In the genomic region with DNA sequence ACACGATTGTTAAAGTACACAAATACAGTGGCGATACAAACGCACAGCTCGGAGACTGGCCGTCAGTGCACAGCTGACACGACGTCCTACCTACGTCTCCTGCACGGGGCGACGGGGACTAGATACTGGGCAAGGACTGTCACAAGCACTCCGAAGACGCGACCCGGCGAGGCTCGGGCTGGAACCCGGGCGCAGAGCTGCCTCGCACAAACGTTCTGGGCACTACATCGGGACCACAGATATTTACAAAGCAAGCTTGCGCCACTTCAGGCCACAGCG, we compare ENCODE assay signal across 12 cellular contexts. TPM values are rescaled to one million over a fixed set of nuclear protein-coding genes. Genes with fewer than 3 reads are reported as not detected.
DNase-seq lines count a peak whose midpoint lies in the region; ATAC-seq and TF ChIP-seq lines count a peak whose summit lies in the region.
"Had no signal": no experiment of that assay in that cellular context is flagged by ENCODE, and none has a peak within 500 bp of the region (broad histone marks: within the 10 kb centered on the region; RNA-seq: fewer than 3 reads in every experiment).

No MANE protein-coding gene starts in this region.

- DNase-seq in CD4-positive, alpha-beta T cell = peak in 1 of 10 experiments; percentile 6
- DNase-seq in SK-N-MC (ENCODE audit: low read depth, low spot score) (no peak), heart right ventricle (no peak), gastrocnemius medialis (peak in 1 of 2 donors; percentile 61), NCI-H446 treated with DMSO at 0.1 percent for 48 hours (lab: John Stamatoyannopoulos, UW) (no peak), GOT3 (lab: John Stamatoyannopoulos, UW) (no peak), endothelial cell (ENCODE audit: low spot score) (no peak)
- DNase-seq in activated CD4-positive, CD25-positive, alpha-beta regulatory T cell (lab: John Stamatoyannopoulos, UW) = no peak
- DNase-seq: DMS79 treated with DMSO at 0.1 percent for 48 hours, T-helper 9 cell had no signal

- peak overlapping the region; percentile 3 for H3K9ac ChIP-seq in SK-N-MC (ENCODE audit: insufficient read length)
- H3K9ac ChIP-seq: KMS-11 had no signal

- no peak for ATAC-seq in CD4-positive, alpha-beta T cell (ENCODE audit: poor library complexity)
- no peak for ATAC-seq in heart right ventricle
- ATAC-seq in gastrocnemius medialis = peak; percentile 8 to 16

- peak; percentile 10 to 53 for TF ChIP-seq POLR2A in gastrocnemius medialis (IDR thresholded peaks at IDR 0.05)

- H3K27ac Mint-ChIP-seq in CD4-positive, alpha-beta T cell = peak overlapping the region; percentile 95
- no peak overlapping the region for H3K27ac Mint-ChIP-seq in endothelial cell (ENCODE audit: unreplicated experiment)

- no peak overlapping the region for H3K4me3 Mint-ChIP-seq in CD4-positive, alpha-beta T cell
- no peak overlapping the region for H3K4me3 Mint-ChIP-seq in endothelial cell (ENCODE audit: unreplicated experiment)

- TF ChIP-seq CTCF in CD4-positive, alpha-beta T cell (IDR thresholded peaks at IDR 0.05) = no peak
- TF ChIP-seq CTCF in heart right ventricle (IDR thresholded peaks at IDR 0.05) (no peak), gastrocnemius medialis (IDR thresholded peaks at IDR 0.05 in 4 of 5, conservative IDR thresholded peaks at IDR 0.05 in 1 of 5) (no peak), endothelial cell (IDR thresholded peaks at IDR 0.05; ENCODE audit: unreplicated experiment) (no peak)

- POLR2A ChIA-PET in CD4-positive, alpha-beta T cell (lab: Charles Lee) = interaction anchor here (1.5 to 3.0 kb wide), 5 partner anchors 37 to 91 kb away, joined by 5 to 16 read pairs (median 8); partner anchors contain the start of genes CD7 and SECTM1

- H3K4me3 ChIP-seq in SK-N-MC = no peak overlapping the region
- no peak overlapping the region for H3K4me3 ChIP-seq in heart right ventricle
- H3K4me3 ChIP-seq in gastrocnemius medialis = peak overlapping the region in 2 of 4 donors; percentile 11 to 13

- WGBS in heart right ventricle, 2 donors = 71 to 79% methylated on average over 24 of the region's 24 CpGs

- H3K36me3 Mint-ChIP-seq in CD4-positive, alpha-beta T cell (ENCODE audit: low read depth) = peaks cover 68% of the 10 kb centered on the region
- peaks cover 37% of the 10 kb centered on the region for H3K36me3 Mint-ChIP-seq in endothelial cell (ENCODE audit: low read depth, unreplicated experiment)

- no peaks in the 10 kb centered on the region for H3K27me3 ChIP-seq in CD4-positive, alpha-beta T cell (ENCODE audit: control insufficient read depth, insufficient read depth, low read length)
- H3K27me3 ChIP-seq in heart right ventricle (no peaks in the 10 kb centered on the region), gastrocnemius medialis (no peaks in the 10 kb centered on the region)

- H3K36me3 ChIP-seq in SK-N-MC (ENCODE audit: insufficient read depth, low read length) = peaks cover 52% of the 10 kb centered on the region
- peaks cover 0 to 83% (median 32%) of the 10 kb centered on the region in 9 donors for H3K36me3 ChIP-seq in heart right ventricle
- peaks cover 0 to 38% of the 10 kb centered on the region in 2 donors for H3K36me3 ChIP-seq in gastrocnemius medialis

- CTCF ChIA-PET in CD4-positive, alpha-beta T cell (lab: Charles Lee) = interaction anchor here (1.4 kb wide), 1 partner anchor 79 kb away, joined by 6 read pairs; no protein-coding TSS in a partner anchor

- intact Hi-C loops in CD4-positive, alpha-beta T cell (cut with DNase I, micrococcal nuclease) = loop anchor here in 1 of 2 experiments (5.0 kb wide), 1 partner anchor 170 kb away; no protein-coding TSS in a partner anchor
- intact Hi-C loops in heart right ventricle (cut with DNase I) (loop anchor here in 4 of 10 donors (5.0 to 10.0 kb wide), 3 partner anchors 52 to 82 kb away; no protein-coding TSS in a partner anchor), gastrocnemius medialis (cut with DNase I; ENCODE audit: low total_unique reads) (loop anchor here (1.0 to 2.0 kb wide), 2 partner anchors 24 to 50 kb away; no protein-coding TSS in a partner anchor)

- H3K9me3 Mint-ChIP-seq in CD4-positive, alpha-beta T cell = no peaks in the 10 kb centered on the region
- H3K9me3 Mint-ChIP-seq in endothelial cell (ENCODE audit: unreplicated experiment) = no peaks in the 10 kb centered on the region
- H3K9me3 Mint-ChIP-seq: activated naive CD4-positive, alpha-beta T cell treated with anti-CD3 and anti-CD28 coated beads, Interleukin-2, amount 50 U/mL, for 72 hours had no signal

- in situ Hi-C loops in gastrocnemius medialis (cut with MboI; ENCODE audit: low sequenced_read_pairs in 4 of 4) = no loop called here

- H3K4me1 Mint-ChIP-seq in CD4-positive, alpha-beta T cell (ENCODE audit: low read depth) = peaks cover 52% of the 10 kb centered on the region
- H3K4me1 Mint-ChIP-seq in endothelial cell (ENCODE audit: unreplicated experiment) = peaks cover 24% of the 10 kb centered on the region

- H3K27ac ChIP-seq in CD4-positive, alpha-beta T cell (ENCODE audit: low read depth, low read length) = no peak overlapping the region
- peak overlapping the region; percentile 75 for H3K27ac ChIP-seq in SK-N-MC
- peak overlapping the region in 7 of 10 donors; percentile 17 to 84 (median 79) for H3K27ac ChIP-seq in heart right ventricle
- peak overlapping the region; percentile 90 to 98 (median 93) for H3K27ac ChIP-seq in gastrocnemius medialis
- H3K27ac ChIP-seq: KMS-11 had no signal

- H3K9me3 ChIP-seq in CD4-positive, alpha-beta T cell (ENCODE audit: control insufficient read depth, low read length) = no peaks in the 10 kb centered on the region
- H3K9me3 ChIP-seq in SK-N-MC (ENCODE audit: low read depth, low read length) (no peaks in the 10 kb centered on the region), heart right ventricle (no peaks in the 10 kb centered on the region), gastrocnemius medialis (no peaks in the 10 kb centered on the region)

- no peaks in the 10 kb centered on the region for H3K27me3 Mint-ChIP-seq in CD4-positive, alpha-beta T cell
- peaks cover 23% of the 10 kb centered on the region for H3K27me3 Mint-ChIP-seq in endothelial cell (ENCODE audit: unreplicated experiment)

- peaks cover 65 to 93% (median 81%) of the 10 kb centered on the region in 9 donors for H3K4me1 ChIP-seq in heart right ventricle
- H3K4me1 ChIP-seq in gastrocnemius medialis = peaks cover 80 to 84% of the 10 kb centered on the region in 2 donors

RNA-seq across cellular contexts. Expression of gene SLC16A3, which starts 13.8 kb away (rescaled TPM):
- total RNA-seq in CD4-positive, alpha-beta T cell = 10 to 100 TPM; 93.4 to 99.0 TPM
- total RNA-seq in heart right ventricle (10 to 100 TPM in 5 of 10 donors, 1 to 10 TPM in 5; 4.8 to 65.3 (median 10.1) TPM), gastrocnemius medialis (100 to 1,000 TPM in 2 of 4 donors, 10 to 100 TPM in 2; 46.0 to 173 (median 126) TPM), endothelial cell (ENCODE audit: unreplicated experiment) (76.2 TPM)
- 10 to 100 TPM in 1 of 2 donors, 1 to 10 TPM in 1; 8.4 to 33.6 TPM for polyA plus RNA-seq in heart right ventricle

RNA-seq across cellular contexts. Expression of gene CCDC57, which starts 30.0 kb away (rescaled TPM):
- 100 to 1,000 TPM; 129 to 135 TPM for total RNA-seq in CD4-positive, alpha-beta T cell
- 10 to 100 TPM in 8 of 10 donors, 1 to 10 TPM in 2; 7.0 to 16.2 (median 10.7) TPM for total RNA-seq in heart right ventricle
- 10 to 100 TPM in 1 of 2 donors, 1 to 10 TPM in 1; 9.4 to 34.5 TPM for polyA plus RNA-seq in heart right ventricle
- total RNA-seq in gastrocnemius medialis = 10 to 100 TPM in 1 of 4 donors, 1 to 10 TPM in 3; 3.7 to 11.3 (median 5.1) TPM
- 37.2 TPM for total RNA-seq in endothelial cell (ENCODE audit: unreplicated experiment)

RNA-seq across cellular contexts. Expression of gene CSNK1D, which starts 30.9 kb away (rescaled TPM):
- 100 to 1,000 TPM; 277 to 286 TPM for total RNA-seq in CD4-positive, alpha-beta T cell
- total RNA-seq in heart right ventricle (10 to 100 TPM; 56.8 to 72.7 (median 67.8) TPM), gastrocnemius medialis (10 to 100 TPM; 34.0 to 55.2 (median 47.3) TPM), endothelial cell (ENCODE audit: unreplicated experiment) (149 TPM)
- 10 to 100 TPM; 54.4 to 58.1 TPM for polyA plus RNA-seq in heart right ventricle

Comparison
In these comparisons a context has a peak if more than half of its experiments do, and no peak if none do; other contexts are left out.
1. ATAC-seq: peak in gastrocnemius medialis (2 of 2); none in CD4-positive, alpha-beta T cell (single experiment) and heart right ventricle (0 of 8).